In the genomic region with DNA sequence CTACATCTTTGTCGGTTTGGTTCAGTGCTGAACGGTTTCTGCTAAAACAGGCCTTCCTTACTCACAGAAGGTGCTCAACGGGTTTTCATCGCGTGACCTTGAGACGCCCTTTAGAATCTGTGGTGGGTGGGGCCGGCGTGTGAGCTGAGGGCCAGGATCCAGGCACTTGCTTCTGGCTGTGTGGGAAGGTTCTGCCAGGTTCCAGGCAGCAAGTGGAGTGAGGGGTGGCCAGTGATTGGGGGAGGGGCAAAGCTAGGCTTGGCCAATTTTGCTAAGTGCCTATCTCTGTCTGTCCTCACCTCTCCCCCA, we compare ENCODE assay signal across 25 cellular contexts. TPM values are rescaled to one million over a fixed set of nuclear protein-coding genes. Genes with fewer than 3 reads are reported as not detected.
DNase-seq lines count a peak whose midpoint lies in the region; ATAC-seq and TF ChIP-seq lines count a peak whose summit lies in the region.
"Had no signal": no experiment of that assay in that cellular context is flagged by ENCODE, and none has a peak within 500 bp of the region (broad histone marks: within the 10 kb centered on the region; RNA-seq: fewer than 3 reads in every experiment).

No MANE protein-coding gene starts in this region.

- H3K27me3 Mint-ChIP-seq in chondrocyte (ENCODE audit: low read depth), result no peaks in the 10 kb centered on the region
- no peaks in the 10 kb centered on the region for H3K27me3 Mint-ChIP-seq in natural killer cell (ENCODE audit: low read depth in 2 of 2)
- H3K27me3 Mint-ChIP-seq: IgD-negative memory B cell had no signal

- H4K8ac ChIP-seq in neuronal stem cell (ENCODE audit: low read depth, low read length), result no peak overlapping the region

- no peak overlapping the region for H2BK120ac ChIP-seq in neuronal stem cell (ENCODE audit: low read depth, low read length)

- H3K4me1 Mint-ChIP-seq in chondrocyte (ENCODE audit: low read depth) (no peaks in the 10 kb centered on the region), natural killer cell (no peaks in the 10 kb centered on the region)
- H3K4me1 Mint-ChIP-seq: CD4-positive, CD25-positive, alpha-beta regulatory T cell had no signal

- no peak overlapping the region for H3K14ac ChIP-seq in neuronal stem cell (ENCODE audit: low read length)

- H3K9me3 Mint-ChIP-seq in chondrocyte (ENCODE audit: low read depth), result no peaks in the 10 kb centered on the region
- H3K9me3 Mint-ChIP-seq in natural killer cell, result no peaks in the 10 kb centered on the region
- H3K9me3 Mint-ChIP-seq: CD4-positive, CD25-positive, alpha-beta regulatory T cell; IgD-negative memory B cell had no signal

- ATAC-seq in left ventricle myocardium superior (no peak), GM18868 (IDR thresholded peaks at IDR 0.05; ENCODE audit: unreplicated experiment) (no peak), natural killer cell (no peak)
- ATAC-seq: GM12878, HCT116 had no signal

- no peak overlapping the region for H2AK5ac ChIP-seq in neuronal stem cell (ENCODE audit: low read depth, low read length)

- no peak overlapping the region for H4K91ac ChIP-seq in neuronal stem cell (ENCODE audit: low read depth, low read length, poor library complexity)

- H3K4me1 ChIP-seq in neuronal stem cell (ENCODE audit: control insufficient read depth in 2 of 2, insufficient read depth in 1 of 2, low read depth in 1 of 2, low read length in 2 of 2) (peaks cover 9 to 13% of the 10 kb centered on the region in 2 donors), ascending aorta (no peaks in the 10 kb centered on the region)

- peak overlapping the region; percentile 64 for H2BK15ac ChIP-seq in neuronal stem cell (ENCODE audit: low read length)

- H3K27ac Mint-ChIP-seq in chondrocyte (ENCODE audit: unreplicated experiment) (no peak overlapping the region), natural killer cell (no peak overlapping the region)
- H3K27ac Mint-ChIP-seq: CD4-positive, CD25-positive, alpha-beta regulatory T cell; IgD-negative memory B cell had no signal

- peak overlapping the region; percentile 15 for H3K4me2 ChIP-seq in neuronal stem cell (ENCODE audit: insufficient read depth, low read length, poor library complexity, severe bottlenecking)
- H3K4me2 ChIP-seq: PC-9 had no signal

- intact Hi-C loops in cardiac septum (cut with DNase I), result loop anchor here (10.0 kb wide), 1 partner anchor 45 kb away; a partner anchor contains a TSS
- intact Hi-C loops in left ventricle myocardium superior (cut with micrococcal nuclease), result no loop called here
- intact Hi-C loops in natural killer cell (cut with micrococcal nuclease), result no loop called here
- intact Hi-C loops in ascending aorta (cut with DNase I), result no loop called here

- H3K27me3 ChIP-seq in neuronal stem cell (ENCODE audit: control insufficient read depth in 3 of 3, insufficient read depth in 3 of 3, low read depth in 1 of 3, low read length in 3 of 3), result peaks cover 0 to 30% (median 0%) of the 10 kb centered on the region in 3 experiments
- no peaks in the 10 kb centered on the region for H3K27me3 ChIP-seq in ascending aorta
- H3K27me3 ChIP-seq: BLaER1 had no signal

- H3K36me3 Mint-ChIP-seq in chondrocyte (ENCODE audit: low read depth), result no peaks in the 10 kb centered on the region
- no peaks in the 10 kb centered on the region for H3K36me3 Mint-ChIP-seq in natural killer cell
- H3K36me3 Mint-ChIP-seq: CD4-positive, CD25-positive, alpha-beta regulatory T cell had no signal

- no peak overlapping the region for H3K9ac ChIP-seq in neuronal stem cell (ENCODE audit: low read depth, low read length, poor library complexity)
- H3K9ac ChIP-seq: BLaER1 had no signal

- no peaks in the 10 kb centered on the region for H3K36me3 ChIP-seq in neuronal stem cell (replicated peaks in 1 of 2; ENCODE audit: control insufficient read depth in 2 of 2, insufficient read depth in 2 of 2, low read length in 2 of 2)
- no peaks in the 10 kb centered on the region for H3K36me3 ChIP-seq in ascending aorta
- H3K36me3 ChIP-seq: BLaER1 had no signal

- H3K79me1 ChIP-seq in neuronal stem cell (ENCODE audit: low read depth, low read length), result peaks cover 4% of the 10 kb centered on the region

- H3K18ac ChIP-seq in neuronal stem cell (ENCODE audit: low read length), result peak overlapping the region; percentile 36

- no peak overlapping the region for H2BK5ac ChIP-seq in neuronal stem cell (ENCODE audit: low read length)

- H2AFZ ChIP-seq in neuronal stem cell (ENCODE audit: low read length), result no peak overlapping the region
- H2AFZ ChIP-seq: PC-9 had no signal

- peak overlapping the region; percentile 53 for H2BK12ac ChIP-seq in neuronal stem cell (ENCODE audit: low read length)

- TF ChIP-seq CTCF in chondrocyte (IDR thresholded peaks at IDR 0.05), result no peak
- TF ChIP-seq CTCF in natural killer cell (IDR thresholded peaks at IDR 0.05), result no peak
- no peak for TF ChIP-seq CTCF in ascending aorta (IDR thresholded peaks at IDR 0.05)

- DNase-seq in cardiac septum (ENCODE audit: low spot score), result peak; percentile 26
- DNase-seq in left ventricle myocardium superior, result no peak
- peak; percentile 48 for DNase-seq in chondrocyte (ENCODE audit: low spot score)
- no peak for DNase-seq in neuronal stem cell (ENCODE audit: low spot score)
- DNase-seq in cerebellum (ENCODE audit: low spot score), result no peak
- DNase-seq in natural killer cell, result no peak
- DNase-seq in ascending aorta (ENCODE audit: low spot score in 2 of 2), result no peak
- DNase-seq: CD4-positive, CD25-positive, alpha-beta regulatory T cell; GOT3; NCI-H1092; NCI-H1417 treated with DMSO at 0.1 percent for 48 hours; NCI-H1694 treated with DMSO at 0.1 percent for 48 hours; NCI-H2081; NCI-H2227 treated with DMSO at 0.1 percent for 48 hours; NCI-H526 treated with DMSO at 0.1 percent for 48 hours; SHP77 treated with DMSO at 0.1 percent for 48 hours had no signal

- H3K4me3 ChIP-seq in neuronal stem cell (ENCODE audit: low read length in 2 of 2) (no peak overlapping the region), ascending aorta (no peak overlapping the region)
- H3K4me3 ChIP-seq: BLaER1, GM12878, PC-9 had no signal

- H3K23ac ChIP-seq in neuronal stem cell (ENCODE audit: low read depth, low read length, poor library complexity), result no peak overlapping the region

- H3K27ac ChIP-seq in neuronal stem cell (replicated peaks; ENCODE audit: low read length) (no peak overlapping the region), ascending aorta (no peak overlapping the region)
- H3K27ac ChIP-seq: BLaER1, HL-60, PC-9 had no signal

- no peaks in the 10 kb centered on the region for H3K9me3 ChIP-seq in neuronal stem cell (replicated peaks in 1 of 2; ENCODE audit: control insufficient read depth in 2 of 2, insufficient read depth in 1 of 2, low read depth in 1 of 2, low read length in 2 of 2)
- no peaks in the 10 kb centered on the region for H3K9me3 ChIP-seq in ascending aorta
- H3K9me3 ChIP-seq: BLaER1 had no signal

- H3K4me3 Mint-ChIP-seq in chondrocyte (ENCODE audit: unreplicated experiment), result no peak overlapping the region
- no peak overlapping the region for H3K4me3 Mint-ChIP-seq in natural killer cell
- H3K4me3 Mint-ChIP-seq: CD4-positive, CD25-positive, alpha-beta regulatory T cell; IgD-negative memory B cell had no signal

- H3K4ac ChIP-seq in neuronal stem cell (ENCODE audit: low read length), result no peak overlapping the region

- no CpG with 5 or more reads among the region's 8 CpGs for WGBS in neuronal stem cell (ENCODE audit: extremely low coverage in 2 of 2, insufficient read length in 2 of 2, insufficient replicate concordance in 1 of 2), 2 donors

RNA-seq across cellular contexts. Expression of a gene that starts 35.2 kb away (rescaled TPM):
- 67.8 TPM for total RNA-seq in cardiac septum
- total RNA-seq in left ventricle myocardium superior, result 20.5 TPM
- 0.27 to 0.33 TPM (median 0.27 TPM) in 3 replicates for total RNA-seq in chondrocyte
- 6.0 TPM for polyA plus RNA-seq in neuronal stem cell (2013, experiment 1 of 2)
- 5.6 TPM for polyA plus RNA-seq in neuronal stem cell (2013, experiment 2 of 2)
- 1.00 TPM for total RNA-seq in cerebellum
- not detected for total RNA-seq in natural killer cell
- total RNA-seq in ascending aorta, result not detected
- total RNA-seq: CD4-positive, CD25-positive, alpha-beta regulatory T cell; GM12878; NCI-H460 had no signal
- polyA plus RNA-seq: AG04450; CD4-positive, CD25-positive, alpha-beta regulatory T cell; GM12878; IgD-negative memory B cell had no signal

RNA-seq across cellular contexts. Expression of a gene that starts 48.1 kb away (rescaled TPM):
- total RNA-seq in cardiac septum (18.2 TPM), left ventricle myocardium superior (4.2 TPM), chondrocyte (127 to 137 TPM (median 134 TPM) in 3 replicates), cerebellum (1.5 TPM), natural killer cell (under 1 TPM in 1 of 3 donors, not detected in 2; 0.25 TPM), ascending aorta (11.8 TPM)
- polyA plus RNA-seq in neuronal stem cell (2013, experiment 1 of 2), result 11.1 TPM
- polyA plus RNA-seq in neuronal stem cell (2013, experiment 2 of 2), result 11.0 TPM
- total RNA-seq: CD4-positive, CD25-positive, alpha-beta regulatory T cell had no signal

Comparison
In these comparisons a context has a peak if more than half of its experiments do, and no peak if none do; other contexts are left out.
1. DNase-seq: peak in cardiac septum (single experiment) and chondrocyte (single experiment); none in left ventricle myocardium superior (single experiment), neuronal stem cell (single experiment), cerebellum (single experiment), natural killer cell (single experiment) and ascending aorta (0 of 2).
2. RNA of a gene that starts 35.2 kb away (total RNA-seq): 67.8 TPM in cardiac septum (single experiment) and 20.5 TPM in left ventricle myocardium superior (single experiment); 1.00 TPM in cerebellum (single experiment), 0.27 to 0.33 TPM in chondrocyte, not detected in natural killer cell and not detected in ascending aorta (single experiment); every median in the first group is over 10 times any median in the second.